Comparison of ENCODE assay signal across 2 cellular contexts in genomic region chr17:80727409-80727755, GRCh38.
TF ChIP-seq lines count a peak whose summit lies in the region.

No MANE protein-coding gene starts in this region.

TF ChIP-seq in liver, 16 proteins besides CTCF, POLR2A, EP300 and RAD21:
- TF ChIP-seq MAX (IDR thresholded peaks at IDR 0.05) (peak; percentile 85), ATF3 (IDR thresholded peaks at IDR 0.05) (no peak), NR2F2 (IDR thresholded peaks at IDR 0.05) (no peak), REST (IDR thresholded peaks at IDR 0.05) (no peak), HNF4A (conservative IDR thresholded peaks at IDR 0.05) (peak; percentile 85 to 96), EGR1 (IDR thresholded peaks at IDR 0.05; ENCODE audit: low read depth in 2 of 2) (no peak), GABPA (IDR thresholded peaks at IDR 0.05 in 1 of 2, conservative IDR thresholded peaks at IDR 0.05 in 1 of 2) (no peak), FOXA1 (IDR thresholded peaks at IDR 0.05) (peak; percentile 25), YY1 (IDR thresholded peaks at IDR 0.05) (peak; percentile 48), FOXA2 (IDR thresholded peaks at IDR 0.05) (peak; percentile 52), ZBTB33 (IDR thresholded peaks at IDR 0.05) (peak; percentile 71), HNF4G (IDR thresholded peaks at IDR 0.05) (peak; percentile 32), JUND (IDR thresholded peaks at IDR 0.05) (no peak), RXRA (IDR thresholded peaks at IDR 0.05) (peak in 1 of 2 donors; percentile 84), SP1 (IDR thresholded peaks at IDR 0.05) (peak; percentile 23), TAF1 (conservative IDR thresholded peaks at IDR 0.05) (no peak)

TF ChIP-seq in HepG2, 621 proteins besides CTCF, POLR2A, EP300 and RAD21 (continued from another document):
- TF ChIP-seq CBX2 (IDR thresholded peaks at IDR 0.05; ENCODE audit: low read depth, low read length): no peak
- no peak for TF ChIP-seq CBX2 (CRISPR knock-in tag; IDR thresholded peaks at IDR 0.05; ENCODE audit: low read depth)
- TF ChIP-seq MXD3 (CRISPR knock-in tag; IDR thresholded peaks at IDR 0.05): no peak
